18 cellular contexts compared by ENCODE assay signal in genomic region chr16:57127836-57128235, GRCh38. TPM values are rescaled to one million over a fixed set of nuclear protein-coding genes. Genes with fewer than 3 reads are reported as not detected.
DNase-seq lines count a peak whose midpoint lies in the region; ATAC-seq lines count a peak whose summit lies in the region.
"Had no signal": no experiment of that assay in that cellular context is flagged by ENCODE, and none has a peak within 500 bp of the region (broad histone marks: within the 10 kb centered on the region; RNA-seq: fewer than 3 reads in every experiment).

No MANE protein-coding gene starts in this region.

- ATAC-seq in T-cell (replicated peaks in 1 of 4) (no peak), GM21737 (IDR thresholded peaks at IDR 0.05; ENCODE audit: unreplicated experiment) (no peak)
- ATAC-seq: right cardiac atrium had no signal

- DNase-seq in activated naive CD4-positive, alpha-beta T cell treated with anti-CD3 and anti-CD28 coated beads, Interleukin-2, amount 10 ng/mL, durations not matched to agents 7 days and 5 days, result no peak
- no peak for DNase-seq in activated naive CD4-positive, alpha-beta T cell treated with Interleukin-2 at 50 U/mL for 16 hours
- no peak for DNase-seq in T-cell
- no peak for DNase-seq in substantia nigra (lab: John Stamatoyannopoulos, UW)
- DNase-seq in ureter (ENCODE audit: low spot score), result no peak
- no peak for DNase-seq in stimulated activated CD4-positive, alpha-beta T cell treated with anti-CD3 and anti-CD28 coated beads, Interleukin-4, amount 100 ng/mL, for 1 hour
- DNase-seq: erythroblast; IMR-90; kidney glomerular epithelial cell; MM.1S; NCI-H1694 treated with DMSO at 0.1 percent for 48 hours; nucleus accumbens; stimulated activated naive B cell treated with anti-CD40 and anti-IgM and Interleukin-4, amounts not matched to agents 10 μg/mL and 1 μg/mL and 100 μg/mL, for 72 hours; upper lobe of left lung had no signal

- peaks cover 12% of the 10 kb centered on the region for H3K36me3 Mint-ChIP-seq in activated naive CD4-positive, alpha-beta T cell treated with anti-CD3 and anti-CD28 coated beads, Interleukin-2, amount 10 ng/mL, durations not matched to agents 7 days and 5 days
- no peaks in the 10 kb centered on the region for H3K36me3 Mint-ChIP-seq in T-cell

- H3K27ac ChIP-seq in cingulate gyrus (ENCODE audit: low read depth, low read length) (peak overlapping the region; percentile 5), substantia nigra (ENCODE audit: low read depth, low read length, poor library complexity, severe bottlenecking) (peak overlapping the region; percentile 68)

- CTCF ChIA-PET in activated naive CD4-positive, alpha-beta T cell treated with anti-CD3 and anti-CD28 coated beads, Interleukin-2, amount 10 ng/mL, durations not matched to agents 7 days and 5 days (lab: Charles Lee), result interaction anchor here (1.1 to 2.8 kb wide), 3 partner anchors 9 to 35 kb away, joined by 3 to 13 read pairs (median 4); partner anchors contain the start of gene CPNE2
- CTCF ChIA-PET in T-cell (lab: Charles Lee), result interaction anchor here in 1 of 2 donors (1.6 kb wide), 1 partner anchor 36 kb away, joined by 5 read pairs; the partner anchor contains the start of gene CPNE2

- H3K4me3 Mint-ChIP-seq in activated naive CD4-positive, alpha-beta T cell treated with anti-CD3 and anti-CD28 coated beads, Interleukin-2, amount 10 ng/mL, durations not matched to agents 7 days and 5 days, result no peak overlapping the region
- H3K4me3 Mint-ChIP-seq in T-cell, result peak overlapping the region in 1 of 3 donors; percentile 21
- H3K4me3 Mint-ChIP-seq: mesothelial cell of epicardium; stimulated activated naive B cell treated with anti-CD40 and anti-IgM and Interleukin-4, amounts not matched to agents 10 μg/mL and 1 μg/mL and 100 μg/mL, for 72 hours had no signal

- POLR2A ChIA-PET in T-cell (lab: Charles Lee), result no interaction called here

- peaks cover 88% of the 10 kb centered on the region for H3K4me1 Mint-ChIP-seq in activated naive CD4-positive, alpha-beta T cell treated with anti-CD3 and anti-CD28 coated beads, Interleukin-2, amount 10 ng/mL, durations not matched to agents 7 days and 5 days
- peaks cover 89 to 98% (median 93%) of the 10 kb centered on the region in 3 donors for H3K4me1 Mint-ChIP-seq in T-cell

- H3K27ac Mint-ChIP-seq in activated naive CD4-positive, alpha-beta T cell treated with anti-CD3 and anti-CD28 coated beads, Interleukin-2, amount 10 ng/mL, durations not matched to agents 7 days and 5 days, result peak overlapping the region; percentile 76
- H3K27ac Mint-ChIP-seq in T-cell, result peak overlapping the region; percentile 81 to 91
- H3K27ac Mint-ChIP-seq: mesothelial cell of epicardium; stimulated activated naive B cell treated with anti-CD40 and anti-IgM and Interleukin-4, amounts not matched to agents 10 μg/mL and 1 μg/mL and 100 μg/mL, for 72 hours had no signal

- no peaks in the 10 kb centered on the region for H3K9me3 Mint-ChIP-seq in activated naive CD4-positive, alpha-beta T cell treated with anti-CD3 and anti-CD28 coated beads, Interleukin-2, amount 10 ng/mL, durations not matched to agents 7 days and 5 days
- H3K9me3 Mint-ChIP-seq in T-cell, result no peaks in the 10 kb centered on the region
- H3K9me3 Mint-ChIP-seq: mesothelial cell of epicardium had no signal

- no peaks in the 10 kb centered on the region for H3K27me3 Mint-ChIP-seq in activated naive CD4-positive, alpha-beta T cell treated with anti-CD3 and anti-CD28 coated beads, Interleukin-2, amount 10 ng/mL, durations not matched to agents 7 days and 5 days
- no peaks in the 10 kb centered on the region for H3K27me3 Mint-ChIP-seq in T-cell
- H3K27me3 Mint-ChIP-seq: stimulated activated naive B cell treated with anti-CD40 and anti-IgM and Interleukin-4, amounts not matched to agents 10 μg/mL and 1 μg/mL and 100 μg/mL, for 72 hours had no signal

RNA-seq across cellular contexts. Expression of gene CPNE2, which starts 35.5 kb away (rescaled TPM):
- total RNA-seq in T-cell (1 to 10 TPM; 5.5 to 9.3 (median 6.1) TPM), ureter (19.8 TPM)

RNA-seq across cellular contexts. Expression of gene PSME3IP1, which starts 58.0 kb away (rescaled TPM):
- total RNA-seq in T-cell (100 to 1,000 TPM; 132 to 145 (median 144) TPM), ureter (122 TPM)

RNA-seq across cellular contexts. Expression of gene RSPRY1, which starts 58.3 kb away (rescaled TPM):
- 10 to 100 TPM; 25.0 to 32.0 (median 28.2) TPM for total RNA-seq in T-cell
- 44.7 TPM for total RNA-seq in ureter
